In the genomic region with DNA sequence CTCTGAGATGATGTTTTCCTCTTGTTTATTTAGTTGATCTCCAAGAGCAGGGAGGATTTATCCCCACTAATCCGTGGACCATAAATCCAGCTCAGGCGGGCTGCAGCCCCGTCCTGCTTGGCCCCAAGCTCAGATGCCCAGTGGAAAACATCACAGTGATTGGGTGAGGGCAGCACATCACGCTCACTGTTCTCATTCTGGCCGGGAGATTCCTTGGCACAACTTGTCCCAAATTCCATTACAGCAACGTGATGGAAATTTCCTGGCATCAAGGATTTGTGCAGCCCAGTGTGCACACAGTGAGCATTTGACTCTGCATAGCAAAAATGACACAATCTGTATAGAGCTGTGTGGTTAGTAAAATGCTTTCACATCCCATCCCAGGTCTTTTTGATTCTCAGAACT, we compare ENCODE assay signal across 1 cellular context.
A peak's percentile ranks its signal among the peaks of the same experiment; 100 is the strongest.
TF ChIP-seq lines count a peak whose summit lies in the region.

No MANE protein-coding gene starts in this region.

TF ChIP-seq in SK-N-SH, 30 proteins besides CTCF, POLR2A, EP300 and RAD21 (continued from another document):
- TF ChIP-seq MXI1 (IDR thresholded peaks at IDR 0.05; ENCODE audit: low read depth, low read length) (no peak), FOXJ3 (CRISPR knock-in tag; IDR thresholded peaks at IDR 0.05) (no peak), CHD2 (IDR thresholded peaks at IDR 0.05; ENCODE audit: low read length, partially characterized antibody) (no peak), YY1 (IDR thresholded peaks at IDR 0.05; ENCODE audit: low read depth) (no peak), FOXM1 (IDR thresholded peaks at IDR 0.05; ENCODE audit: low read depth) (no peak), ELF1 (IDR thresholded peaks at IDR 0.05) (no peak), JUND (IDR thresholded peaks at IDR 0.05) (peak; percentile 57), NFIC (IDR thresholded peaks at IDR 0.05; ENCODE audit: borderline replicate concordance) (peak; percentile 90)
- TF ChIP-seq, protein P1, sequence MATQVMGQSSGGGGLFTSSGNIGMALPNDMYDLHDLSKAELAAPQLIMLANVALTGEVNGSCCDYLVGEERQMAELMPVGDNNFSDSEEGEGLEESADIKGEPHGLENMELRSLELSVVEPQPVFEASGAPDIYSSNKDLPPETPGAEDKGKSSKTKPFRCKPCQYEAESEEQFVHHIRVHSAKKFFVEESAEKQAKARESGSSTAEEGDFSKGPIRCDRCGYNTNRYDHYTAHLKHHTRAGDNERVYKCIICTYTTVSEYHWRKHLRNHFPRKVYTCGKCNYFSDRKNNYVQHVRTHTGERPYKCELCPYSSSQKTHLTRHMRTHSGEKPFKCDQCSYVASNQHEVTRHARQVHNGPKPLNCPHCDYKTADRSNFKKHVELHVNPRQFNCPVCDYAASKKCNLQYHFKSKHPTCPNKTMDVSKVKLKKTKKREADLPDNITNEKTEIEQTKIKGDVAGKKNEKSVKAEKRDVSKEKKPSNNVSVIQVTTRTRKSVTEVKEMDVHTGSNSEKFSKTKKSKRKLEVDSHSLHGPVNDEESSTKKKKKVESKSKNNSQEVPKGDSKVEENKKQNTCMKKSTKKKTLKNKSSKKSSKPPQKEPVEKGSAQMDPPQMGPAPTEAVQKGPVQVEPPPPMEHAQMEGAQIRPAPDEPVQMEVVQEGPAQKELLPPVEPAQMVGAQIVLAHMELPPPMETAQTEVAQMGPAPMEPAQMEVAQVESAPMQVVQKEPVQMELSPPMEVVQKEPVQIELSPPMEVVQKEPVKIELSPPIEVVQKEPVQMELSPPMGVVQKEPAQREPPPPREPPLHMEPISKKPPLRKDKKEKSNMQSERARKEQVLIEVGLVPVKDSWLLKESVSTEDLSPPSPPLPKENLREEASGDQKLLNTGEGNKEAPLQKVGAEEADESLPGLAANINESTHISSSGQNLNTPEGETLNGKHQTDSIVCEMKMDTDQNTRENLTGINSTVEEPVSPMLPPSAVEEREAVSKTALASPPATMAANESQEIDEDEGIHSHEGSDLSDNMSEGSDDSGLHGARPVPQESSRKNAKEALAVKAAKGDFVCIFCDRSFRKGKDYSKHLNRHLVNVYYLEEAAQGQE (IDR thresholded peaks at IDR 0.05; ENCODE audit: low read depth, low read length): no peak
- TF ChIP-seq, protein P2, sequence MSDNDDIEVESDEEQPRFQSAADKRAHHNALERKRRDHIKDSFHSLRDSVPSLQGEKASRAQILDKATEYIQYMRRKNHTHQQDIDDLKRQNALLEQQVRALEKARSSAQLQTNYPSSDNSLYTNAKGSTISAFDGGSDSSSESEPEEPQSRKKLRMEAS (IDR thresholded peaks at IDR 0.05; ENCODE audit: low read depth): peak; percentile 62; the same call in 1 of the 2 replicates
